Comparison of ENCODE assay signal across 13 cellular contexts in the genomic region with DNA sequence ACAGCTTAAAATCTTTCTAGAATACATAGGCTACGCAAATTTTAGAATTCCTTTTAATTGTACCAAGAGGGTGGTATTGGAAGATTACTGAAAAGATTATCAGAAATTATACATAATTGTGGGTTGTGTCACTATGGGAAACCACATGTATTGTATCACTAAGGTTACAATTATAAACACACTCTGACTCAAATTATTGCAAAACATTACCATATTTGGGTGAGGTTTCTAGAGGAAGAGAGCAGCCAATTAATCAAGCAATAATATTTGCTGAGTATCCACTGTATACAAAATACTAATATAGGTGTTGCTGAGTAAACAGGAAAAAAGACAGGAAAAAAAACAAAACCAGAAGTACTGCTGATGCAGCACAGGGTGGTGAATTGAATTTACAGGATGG. TPM values are rescaled to one million over a fixed set of nuclear protein-coding genes. Genes with fewer than 3 reads are reported as not detected.
A peak's percentile ranks its signal among the peaks of the same experiment; 100 is the strongest.
DNase-seq lines count a peak whose midpoint lies in the region; ATAC-seq and TF ChIP-seq lines count a peak whose summit lies in the region.
"Had no signal": no experiment of that assay in that cellular context is flagged by ENCODE, and none has a peak within 500 bp of the region (broad histone marks: within the 10 kb centered on the region; RNA-seq: fewer than 3 reads in every experiment).

No MANE protein-coding gene starts in this region.

- H3K27me3 ChIP-seq in osteoblast (ENCODE audit: insufficient read depth, low read length) (no peaks in the 10 kb centered on the region), Peyer's patch (no peaks in the 10 kb centered on the region)

- ATAC-seq in HG03135 (IDR thresholded peaks at IDR 0.05; ENCODE audit: unreplicated experiment): no peak
- ATAC-seq: naive thymus-derived CD8-positive, alpha-beta T cell had no signal

- TF ChIP-seq POLR2A in Peyer's patch (IDR thresholded peaks at IDR 0.05): no peak

- no peak for TF ChIP-seq CTCF in choroid plexus epithelial cell (conservative IDR thresholded peaks at IDR 0.05; ENCODE audit: low read depth, low read length)
- no peak for TF ChIP-seq CTCF in osteoblast (IDR thresholded peaks at IDR 0.05; ENCODE audit: extremely low read depth, low read depth, low read length)
- no peak for TF ChIP-seq CTCF in Peyer's patch (IDR thresholded peaks at IDR 0.05)

- DNase-seq in GM04503 (ENCODE audit: low read depth) (peak; percentile 80), NCI-H748 treated with DMSO at 0.1 percent for 48 hours (lab: John Stamatoyannopoulos, UW) (peak; percentile 24), choroid plexus epithelial cell (ENCODE audit: low read depth) (peak; percentile 82), osteoblast (ENCODE audit: insufficient read length, low spot score, missing footprints) (peak; percentile 77), NCI-H524 (lab: John Stamatoyannopoulos, UW) (no peak), Peyer's patch (no peak), caudate nucleus (lab: John Stamatoyannopoulos, UW) (no peak)
- DNase-seq: anterior cingulate cortex; hippocampal formation; naive thymus-derived CD8-positive, alpha-beta T cell; NCI-H1105 had no signal

- H3K9me3 ChIP-seq in osteoblast (ENCODE audit: low read depth, low read length): no peaks in the 10 kb centered on the region
- no peaks in the 10 kb centered on the region for H3K9me3 ChIP-seq in Peyer's patch

- no peaks in the 10 kb centered on the region for H3K36me3 ChIP-seq in osteoblast (ENCODE audit: insufficient read depth, low read length)
- no peaks in the 10 kb centered on the region for H3K36me3 ChIP-seq in Peyer's patch

- H3K27ac ChIP-seq in osteoblast (ENCODE audit: low read depth, low read length) (no peak overlapping the region), Peyer's patch (no peak overlapping the region), caudate nucleus (ENCODE audit: low read depth, low read length) (no peak overlapping the region)
- H3K27ac ChIP-seq: SK-N-MC had no signal

- H3K4me1 ChIP-seq in osteoblast (ENCODE audit: insufficient read depth, low read length) (peaks cover 26% of the 10 kb centered on the region), Peyer's patch (peaks cover 0 to 12% (median 1%) of the 10 kb centered on the region in 4 donors)

- peaks cover 18% of the 10 kb centered on the region for H3K79me2 ChIP-seq in osteoblast (ENCODE audit: insufficient read depth, low read length)

- H2AFZ ChIP-seq in osteoblast (ENCODE audit: low read length): no peak overlapping the region

- no peak overlapping the region for H3K4me2 ChIP-seq in osteoblast (ENCODE audit: insufficient read depth, low read length)

- peaks cover 14% of the 10 kb centered on the region for H4K20me1 ChIP-seq in osteoblast (ENCODE audit: insufficient read depth, low read length)

- H3K4me3 ChIP-seq in choroid plexus epithelial cell (ENCODE audit: low read depth, low read length) (no peak overlapping the region), osteoblast (ENCODE audit: insufficient read depth, low read length) (no peak overlapping the region), Peyer's patch (no peak overlapping the region)
- H3K4me3 ChIP-seq: SK-N-MC had no signal

RNA-seq across cellular contexts. Expression of gene CAPZA2, which starts 3.1 kb away (rescaled TPM):
- 159 and 173 TPM in 2 replicates for total RNA-seq in osteoblast
- total RNA-seq in Peyer's patch: 100 to 1,000 TPM in 2 of 4 donors, 10 to 100 TPM in 2; 53.1 to 133 (median 97.2) TPM

Comparison
In these comparisons a context has a peak if more than half of its experiments do, and no peak if none do; other contexts are left out.
1. DNase-seq: peak in GM04503 (single experiment), NCI-H748 treated with DMSO at 0.1 percent for 48 hours (single experiment), choroid plexus epithelial cell (single experiment) and osteoblast (single experiment); none in NCI-H524 (0 of 2), Peyer's patch (0 of 3) and caudate nucleus (0 of 61).